In genomic region chrX:129585143-129585542, GRCh38 we compare ENCODE assay signal across 16 cellular contexts. TPM values are rescaled to one million over a fixed set of nuclear protein-coding genes. Genes with fewer than 3 reads are reported as not detected.
DNase-seq lines count a peak whose midpoint lies in the region; ATAC-seq, FAIRE-seq and TF ChIP-seq lines count a peak whose summit lies in the region.
"Had no signal": no experiment of that assay in that cellular context is flagged by ENCODE, and none has a peak within 500 bp of the region (broad histone marks: within the 10 kb centered on the region; RNA-seq: fewer than 3 reads in every experiment).

No MANE protein-coding gene starts in this region.

- no peak for TF ChIP-seq CTCF in HepG2 (CRISPR knock-in tag; IDR thresholded peaks at IDR 0.05)
- TF ChIP-seq CTCF in right lobe of liver (IDR thresholded peaks at IDR 0.05): no peak
- no peak for TF ChIP-seq CTCF in nephron (IDR thresholded peaks at IDR 0.05; ENCODE audit: unreplicated experiment in 3 of 3)
- TF ChIP-seq CTCF in gastroesophageal sphincter (IDR thresholded peaks at IDR 0.05): no peak

- POLR2A ChIA-PET in HepG2 (lab: Yijun Ruan, JAX): interaction anchor here (1.0 kb wide), 1 partner anchor 44 kb away, joined by 3 read pairs; no protein-coding TSS in a partner anchor

- peak; percentile 39 for ATAC-seq in Right ventricle myocardium superior (ENCODE audit: poor library complexity)
- ATAC-seq in Right ventricle myocardium inferior: no peak
- ATAC-seq in HepG2: peak; percentile 30; the same call in 2 of the 3 replicates
- ATAC-seq in right lobe of liver: no peak
- no peak for ATAC-seq in gastroesophageal sphincter
- ATAC-seq: GM23338 had no signal

- H3K27me3 Mint-ChIP-seq in nephron (ENCODE audit: low read depth): no peaks in the 10 kb centered on the region

- H3K9me3 Mint-ChIP-seq in nephron: no peaks in the 10 kb centered on the region
- H3K9me3 Mint-ChIP-seq: CD4-positive, CD25-positive, alpha-beta regulatory T cell; GM23338 had no signal

- peaks cover 4 to 26% of the 10 kb centered on the region in 2 experiments for H3K36me3 ChIP-seq in HepG2 (replicated peaks in 1 of 2; ENCODE audit: control insufficient read depth in 1 of 2, insufficient read depth in 2 of 2, low read length in 2 of 2)
- peaks cover 0 to 24% (median 8%) of the 10 kb centered on the region in 4 donors for H3K36me3 ChIP-seq in right lobe of liver
- H3K36me3 ChIP-seq in gastroesophageal sphincter: peaks cover 0 to 37% of the 10 kb centered on the region in 2 donors

- no peak for FAIRE-seq in HepG2 (lab: Jason Lieb, UNC)

- no peaks in the 10 kb centered on the region for H3K79me2 ChIP-seq in HepG2 (ENCODE audit: insufficient read depth, low read length)

- H3K4me3 Mint-ChIP-seq in nephron: no peak overlapping the region
- H3K4me3 Mint-ChIP-seq: CD4-positive, CD25-positive, alpha-beta regulatory T cell; GM23338 had no signal

- H3K4me1 ChIP-seq in HepG2 (ENCODE audit: insufficient read depth, low read length): peaks cover 46% of the 10 kb centered on the region
- H3K4me1 ChIP-seq in right lobe of liver: no peaks in the 10 kb centered on the region
- H3K4me1 ChIP-seq in gastroesophageal sphincter: peaks cover 0 to 16% (median 0%) of the 10 kb centered on the region in 3 donors
- H3K4me1 ChIP-seq: BLaER1 treated with 17β-estradiol and CSF1 and Interleukin-3, amounts not matched to agents 10 nM and 100 nM had no signal

- in situ Hi-C loops in HepG2 (cut with HindIII; ENCODE audit: extremely low pct_ligation_motif_present, low pct_unique_long_range_greater_than_20kb): no loop called here

- peak overlapping the region in 2 of 3 experiments; percentile 2 to 32 for H3K27ac Mint-ChIP-seq in nephron
- H3K27ac Mint-ChIP-seq: CD4-positive, CD25-positive, alpha-beta regulatory T cell; GM23338 had no signal

- peaks cover 34% of the 10 kb centered on the region for H3K4me1 Mint-ChIP-seq in nephron
- H3K4me1 Mint-ChIP-seq: CD4-positive, CD25-positive, alpha-beta regulatory T cell; GM23338 had no signal

- H4K20me1 ChIP-seq in HepG2 (ENCODE audit: insufficient read depth, low read length): no peaks in the 10 kb centered on the region
- H4K20me1 ChIP-seq: BLaER1 treated with 17β-estradiol and CSF1 and Interleukin-3, amounts not matched to agents 10 nM and 100 nM had no signal

- no peak for DNase-seq in Right ventricle myocardium superior
- no peak for DNase-seq in Right ventricle myocardium inferior (ENCODE audit: missing footprints)
- no peak for DNase-seq in HepG2 (ENCODE audit: low spot score)
- no peak for DNase-seq in right lobe of liver
- DNase-seq in hypothalamus (lab: John Stamatoyannopoulos, UW): no peak
- DNase-seq in NCI-H226: no peak
- DNase-seq: Calu3; CD4-positive, CD25-positive, alpha-beta regulatory T cell; DMS 273 treated with DMSO at 0.1 percent for 48 hours; H7 had no signal

- peaks cover 77% of the 10 kb centered on the region for H3K36me3 Mint-ChIP-seq in nephron (ENCODE audit: low read depth)
- H3K36me3 Mint-ChIP-seq: CD4-positive, CD25-positive, alpha-beta regulatory T cell had no signal

- WGBS in HepG2 (ENCODE audit: low lambda C conversion rate): 50% methylated on average over 1 of the region's 1 CpG
- 28% methylated on average over 1 of the region's 1 CpG for WGBS in right lobe of liver (ENCODE audit: insufficient coverage, low coverage, low lambda C conversion rate, missing lambda C conversion rate)
- 13% methylated on average over 1 of the region's 1 CpG; no CpG with 5 or more reads in 1 of the 2 donors for WGBS in gastroesophageal sphincter (ENCODE audit: low coverage in 1 of 2), 2 donors

- intact Hi-C loops in Right ventricle myocardium superior (cut with DNase I) (no loop called here), Right ventricle myocardium inferior (cut with DNase I) (no loop called here), HepG2 (cut with micrococcal nuclease; ENCODE audit: unreplicated experiment) (loop anchor here (5.0 kb wide), 1 partner anchor 63 kb away; the partner anchor contains the start of gene SMARCA1), right lobe of liver (cut with DNase I) (no loop called here)

- H3K4me2 ChIP-seq in HepG2 (ENCODE audit: low read depth, low read length): peak overlapping the region; percentile 40
- H3K4me2 ChIP-seq: BLaER1 treated with 17β-estradiol and CSF1 and Interleukin-3, amounts not matched to agents 10 nM and 100 nM; GM23338 had no signal

- H3K9ac ChIP-seq in HepG2 (ENCODE audit: insufficient read depth, low read depth, low read length): peak overlapping the region; percentile 23
- H3K9ac ChIP-seq: BLaER1 treated with 17β-estradiol and CSF1 and Interleukin-3, amounts not matched to agents 10 nM and 100 nM had no signal

- no peak for TF ChIP-seq POLR2A in HepG2 (IDR thresholded peaks at IDR 0.05; ENCODE audit: insufficient read depth in 1 of 2, low read depth in 2 of 2, low read length in 2 of 2)
- no peak for TF ChIP-seq POLR2A in right lobe of liver (IDR thresholded peaks at IDR 0.05)
- no peak for TF ChIP-seq POLR2A in gastroesophageal sphincter (IDR thresholded peaks at IDR 0.05)

- TF ChIP-seq RAD21 in HepG2 (CRISPR knock-in tag; IDR thresholded peaks at IDR 0.05): no peak

- BruUV-seq in HepG2 (replicated peaks; lab: Mats Ljungman, UMichigan): TSS peak; percentile 86

- CTCF ChIA-PET in HepG2 (lab: Yijun Ruan, JAX; ENCODE audit: low intra/inter-chr PET ratio, low total read pairs): no interaction called here

- H3K4me3 ChIP-seq in HepG2 (replicated peaks in 1 of 3; ENCODE audit: insufficient read depth in 1 of 3, low read depth in 2 of 3, low read length in 3 of 3): peak overlapping the region in 1 of 3 experiments; percentile 2; a peak in 1 of 6 replicates
- H3K4me3 ChIP-seq in right lobe of liver: no peak overlapping the region
- H3K4me3 ChIP-seq in gastroesophageal sphincter: no peak overlapping the region
- H3K4me3 ChIP-seq: BLaER1 treated with 17β-estradiol and CSF1 and Interleukin-3, amounts not matched to agents 10 nM and 100 nM; GM23338 had no signal

- H3K9me3 ChIP-seq in HepG2 (ENCODE audit: low read length) (no peaks in the 10 kb centered on the region), right lobe of liver (no peaks in the 10 kb centered on the region), gastroesophageal sphincter (no peaks in the 10 kb centered on the region)

- H2AFZ ChIP-seq in HepG2 (ENCODE audit: low read length): no peak overlapping the region
- H2AFZ ChIP-seq: GM23338 had no signal

- no peak for TF ChIP-seq EP300 in HepG2 (IDR thresholded peaks at IDR 0.05; ENCODE audit: low read depth in 2 of 2, low read length in 2 of 2)
- no peak for TF ChIP-seq EP300 in HepG2 (CRISPR knock-in tag; IDR thresholded peaks at IDR 0.05; ENCODE audit: borderline replicate concordance)
- TF ChIP-seq EP300 in gastroesophageal sphincter (IDR thresholded peaks at IDR 0.05): no peak

- peak overlapping the region; percentile 74 for H3K27ac ChIP-seq in HepG2 (ENCODE audit: extremely low read length, insufficient read depth, low read length)
- no peak overlapping the region for H3K27ac ChIP-seq in right lobe of liver
- peak overlapping the region in 1 of 4 donors; percentile 35 for H3K27ac ChIP-seq in gastroesophageal sphincter
- H3K27ac ChIP-seq: 22Rv1; BLaER1 treated with 17β-estradiol and CSF1 and Interleukin-3, amounts not matched to agents 10 nM and 100 nM; HL-60 had no signal

- no peaks in the 10 kb centered on the region for H3K27me3 ChIP-seq in HepG2 (ENCODE audit: control insufficient read depth in 1 of 2, insufficient read depth in 2 of 2, low read length in 2 of 2)
- no peaks in the 10 kb centered on the region for H3K27me3 ChIP-seq in right lobe of liver
- H3K27me3 ChIP-seq in gastroesophageal sphincter: no peaks in the 10 kb centered on the region

RNA-seq across cellular contexts. Expression of gene OCRL, which starts 45.1 kb away (rescaled TPM):
- 9.4 TPM for total RNA-seq in Right ventricle myocardium superior
- total RNA-seq in Right ventricle myocardium inferior: 9.3 TPM
- 13.4 and 16.1 TPM in 2 replicates for total RNA-seq in HepG2 (2016; rRNA removed; fragmentation: Illumina TruSeq; extraction: Trizol)
- 2.7 and 3.4 TPM in 2 replicates for total RNA-seq in HepG2 (2016; cell fraction: cytosol; rRNA removed; fragmentation: Illumina TruSeq; extraction: Trizol; ENCODE audit: low read depth)
- 14.1 and 15.6 TPM in 2 replicates for total RNA-seq in HepG2 (2016; cell fraction: insoluble cytoplasmic fraction; rRNA removed; fragmentation: Illumina TruSeq; extraction: Trizol)
- total RNA-seq in HepG2 (2016; cell fraction: membrane; rRNA removed; fragmentation: Illumina TruSeq; extraction: Trizol): 8.0 and 8.8 TPM in 2 replicates
- 17.0 and 20.4 TPM in 2 replicates for total RNA-seq in HepG2 (2016; cell fraction: nucleus; rRNA removed; fragmentation: Illumina TruSeq; extraction: Trizol)
- polyA plus RNA-seq in HepG2 (2011; rRNA removed): 27.9 and 32.0 TPM in 2 replicates
- 12.7 and 19.9 TPM in 2 replicates for polyA plus RNA-seq in HepG2 (2011; cell fraction: cytosol; rRNA removed)
- 43.7 and 49.4 TPM in 2 replicates for polyA plus RNA-seq in HepG2 (2011; cell fraction: nucleus; rRNA removed)
- 20.1 and 24.9 TPM in 2 replicates for polyA plus RNA-seq in HepG2 (2012)
- polyA plus RNA-seq in HepG2 (2016; cell fraction: cytosol; fragmentation: Illumina TruSeq; extraction: Trizol; ENCODE audit: low read depth): 0.87 and 0.98 TPM in 2 replicates
- polyA plus RNA-seq in HepG2 (2016; cell fraction: insoluble cytoplasmic fraction; fragmentation: Illumina TruSeq; extraction: Trizol; ENCODE audit: low read depth): 16.7 and 17.4 TPM in 2 replicates
- polyA plus RNA-seq in HepG2 (2016; cell fraction: membrane; fragmentation: Illumina TruSeq; extraction: Trizol; ENCODE audit: low read depth): 4.2 and 4.4 TPM in 2 replicates
- polyA plus RNA-seq in HepG2 (2016; cell fraction: nucleus; fragmentation: Illumina TruSeq; extraction: Trizol; ENCODE audit: insufficient read depth, low read depth): 35.1 and 37.7 TPM in 2 replicates
- polyA minus RNA-seq in HepG2 (2011; rRNA and poly(A)+ RNA removed; ENCODE audit: low replicate concordance): 16.0 and 29.2 TPM in 2 replicates
- polyA minus RNA-seq in HepG2 (2011; cell fraction: cytosol; rRNA and poly(A)+ RNA removed): 16.1 and 20.6 TPM in 2 replicates
- polyA minus RNA-seq in HepG2 (2011; cell fraction: nucleus; rRNA and poly(A)+ RNA removed): 33.7 and 36.7 TPM in 2 replicates
- total RNA-seq in right lobe of liver: 10 to 100 TPM in 2 of 6 experiments, 1 to 10 TPM in 4; 7.6 to 11.4 (median 8.8) TPM
- total RNA-seq in gastroesophageal sphincter: 10 to 100 TPM; 32.4 to 72.1 (median 57.8) TPM

Comparison
In these comparisons a context has a peak if more than half of its experiments do, and no peak if none do; other contexts are left out.
1. ATAC-seq: peak in Right ventricle myocardium superior (single experiment) and HepG2 (single experiment); none in Right ventricle myocardium inferior (single experiment), right lobe of liver (0 of 4) and gastroesophageal sphincter (single experiment).